ENCODE assay signal across 23 cellular contexts in genomic region chr22:21996175-21996574, GRCh38.
"Had no signal": no experiment of that assay in that cellular context is flagged by ENCODE, and none has a peak within 500 bp of the region (broad histone marks: within the 10 kb centered on the region; RNA-seq: fewer than 3 reads in every experiment).

No MANE protein-coding gene starts in this region.

- H3K27ac ChIP-seq: left ventricle myocardium inferior, ovary, right atrium auricular region, right lobe of liver, transverse colon, upper lobe of left lung, vagina had no signal

- H3K4me3 Mint-ChIP-seq: mesothelial cell of epicardium; naive B cell; natural killer cell; stimulated activated memory B cell treated with anti-CD40 and anti-IgM and Interleukin-4, amounts not matched to agents 10 μg/mL and 1 μg/mL and 100 μg/mL, for 72 hours; stimulated activated naive CD8-positive, alpha-beta T cell treated with anti-CD3 and anti-CD28 coated beads, Interleukin-15, amount 100 ng/mL, for 72 hours had no signal

- DNase-seq: islet precursor cell; left ventricle myocardium inferior; mesendoderm; naive B cell; natural killer cell; ovary; right lobe of liver; stimulated activated CD4-positive, alpha-beta T cell treated with anti-CD3 and anti-CD28 coated beads, Interleukin-1b, Interleukin-23, amount 100 ng/mL, for 48 hours; stimulated activated CD4-positive, alpha-beta T cell treated with anti-CD3 and anti-CD28 coated beads, Interleukin-2, amount 100 ng/mL, for 48 hours; stimulated activated CD4-positive, alpha-beta T cell treated with anti-CD3 and anti-CD28 coated beads, Interleukin-4, amount 100 ng/mL, for 4 hours; stimulated activated CD8-positive, alpha-beta memory T cell treated with anti-CD3 and anti-CD28 coated beads, Interleukin-4, amount 100 ng/mL, for 48 hours; stimulated activated naive CD4-positive, alpha-beta T cell treated with Interleukin-2 at 50 U/mL for 16 hours; stimulated activated naive CD8-positive, alpha-beta T cell treated with anti-CD3 and anti-CD28 coated beads, Interleukin-15, amount 100 ng/mL, for 72 hours; substantia nigra; transverse colon; upper lobe of left lung had no signal

- H3K4me1 Mint-ChIP-seq: mesothelial cell of epicardium; natural killer cell; stimulated activated memory B cell treated with anti-CD40 and anti-IgM and Interleukin-4, amounts not matched to agents 10 μg/mL and 1 μg/mL and 100 μg/mL, for 72 hours; stimulated activated naive CD8-positive, alpha-beta T cell treated with anti-CD3 and anti-CD28 coated beads, Interleukin-15, amount 100 ng/mL, for 72 hours had no signal

- H3K27me3 Mint-ChIP-seq: naive B cell; stimulated activated memory B cell treated with anti-CD40 and anti-IgM and Interleukin-4, amounts not matched to agents 10 μg/mL and 1 μg/mL and 100 μg/mL, for 72 hours had no signal

- H3K9me3 ChIP-seq: left ventricle myocardium inferior, ovary, right atrium auricular region, right lobe of liver, transverse colon, upper lobe of left lung, vagina had no signal

- H3K4me1 ChIP-seq: left ventricle myocardium inferior, right atrium auricular region, transverse colon, upper lobe of left lung, vagina had no signal

- H3K27ac Mint-ChIP-seq: mesothelial cell of epicardium; natural killer cell; progenitor cell of endocrine pancreas; stimulated activated memory B cell treated with anti-CD40 and anti-IgM and Interleukin-4, amounts not matched to agents 10 μg/mL and 1 μg/mL and 100 μg/mL, for 72 hours had no signal

- H3K27me3 ChIP-seq: ovary, right atrium auricular region, right lobe of liver, upper lobe of left lung, vagina had no signal

- H3K36me3 ChIP-seq: left ventricle myocardium inferior, ovary, right atrium auricular region, right lobe of liver, transverse colon, upper lobe of left lung, vagina had no signal

- H3K4me3 ChIP-seq: left ventricle myocardium inferior, lung, ovary, right atrium auricular region, right lobe of liver, smooth muscle cell, transverse colon, upper lobe of left lung, vagina had no signal

- H3K9me3 Mint-ChIP-seq: mesothelial cell of epicardium; naive B cell; natural killer cell; stimulated activated memory B cell treated with anti-CD40 and anti-IgM and Interleukin-4, amounts not matched to agents 10 μg/mL and 1 μg/mL and 100 μg/mL, for 72 hours; stimulated activated naive CD8-positive, alpha-beta T cell treated with anti-CD3 and anti-CD28 coated beads, Interleukin-15, amount 100 ng/mL, for 72 hours had no signal

- H3K36me3 Mint-ChIP-seq: mesothelial cell of epicardium, naive B cell, natural killer cell had no signal
